2 cellular contexts compared by ENCODE assay signal in the genomic region with DNA sequence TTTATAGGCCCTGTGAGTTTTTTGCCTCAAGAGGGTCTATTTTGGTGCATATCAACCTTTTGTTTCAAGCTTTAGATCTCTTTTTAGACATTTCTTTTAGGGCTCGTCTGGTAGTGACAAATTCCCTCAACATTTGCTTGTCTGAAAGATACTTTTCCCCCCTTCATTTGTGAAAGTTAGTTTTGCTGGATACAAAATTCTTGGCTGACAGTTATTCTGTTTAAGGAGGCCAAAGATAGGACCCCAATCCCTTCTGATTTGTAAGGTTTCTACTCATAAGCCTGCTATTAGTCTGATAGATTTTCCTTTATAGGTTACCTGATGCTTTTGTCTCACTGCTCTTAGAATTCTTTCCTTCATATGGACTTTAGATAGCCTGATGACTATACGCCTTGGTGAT.
TF ChIP-seq lines count a peak whose summit lies in the region.

No MANE protein-coding gene starts in this region.

TF ChIP-seq in HEK293, 187 proteins besides CTCF, POLR2A, EP300 and RAD21:
- TF ChIP-seq, protein P1, sequence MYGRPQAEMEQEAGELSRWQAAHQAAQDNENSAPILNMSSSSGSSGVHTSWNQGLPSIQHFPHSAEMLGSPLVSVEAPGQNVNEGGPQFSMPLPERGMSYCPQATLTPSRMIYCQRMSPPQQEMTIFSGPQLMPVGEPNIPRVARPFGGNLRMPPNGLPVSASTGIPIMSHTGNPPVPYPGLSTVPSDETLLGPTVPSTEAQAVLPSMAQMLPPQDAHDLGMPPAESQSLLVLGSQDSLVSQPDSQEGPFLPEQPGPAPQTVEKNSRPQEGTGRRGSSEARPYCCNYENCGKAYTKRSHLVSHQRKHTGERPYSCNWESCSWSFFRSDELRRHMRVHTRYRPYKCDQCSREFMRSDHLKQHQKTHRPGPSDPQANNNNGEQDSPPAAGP (tag by site-specific recombination; IDR thresholded peaks at IDR 0.05): no peak
- peak; percentile 76 for TF ChIP-seq SETDB1 (IDR thresholded peaks at IDR 0.05; ENCODE audit: insufficient read length, low read length)

TF ChIP-seq in K562, 482 proteins besides CTCF, POLR2A, EP300 and RAD21 (continued from another document):
- TF ChIP-seq, protein P2, sequence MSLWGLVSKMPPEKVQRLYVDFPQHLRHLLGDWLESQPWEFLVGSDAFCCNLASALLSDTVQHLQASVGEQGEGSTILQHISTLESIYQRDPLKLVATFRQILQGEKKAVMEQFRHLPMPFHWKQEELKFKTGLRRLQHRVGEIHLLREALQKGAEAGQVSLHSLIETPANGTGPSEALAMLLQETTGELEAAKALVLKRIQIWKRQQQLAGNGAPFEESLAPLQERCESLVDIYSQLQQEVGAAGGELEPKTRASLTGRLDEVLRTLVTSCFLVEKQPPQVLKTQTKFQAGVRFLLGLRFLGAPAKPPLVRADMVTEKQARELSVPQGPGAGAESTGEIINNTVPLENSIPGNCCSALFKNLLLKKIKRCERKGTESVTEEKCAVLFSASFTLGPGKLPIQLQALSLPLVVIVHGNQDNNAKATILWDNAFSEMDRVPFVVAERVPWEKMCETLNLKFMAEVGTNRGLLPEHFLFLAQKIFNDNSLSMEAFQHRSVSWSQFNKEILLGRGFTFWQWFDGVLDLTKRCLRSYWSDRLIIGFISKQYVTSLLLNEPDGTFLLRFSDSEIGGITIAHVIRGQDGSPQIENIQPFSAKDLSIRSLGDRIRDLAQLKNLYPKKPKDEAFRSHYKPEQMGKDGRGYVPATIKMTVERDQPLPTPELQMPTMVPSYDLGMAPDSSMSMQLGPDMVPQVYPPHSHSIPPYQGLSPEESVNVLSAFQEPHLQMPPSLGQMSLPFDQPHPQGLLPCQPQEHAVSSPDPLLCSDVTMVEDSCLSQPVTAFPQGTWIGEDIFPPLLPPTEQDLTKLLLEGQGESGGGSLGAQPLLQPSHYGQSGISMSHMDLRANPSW (CRISPR knock-in tag; IDR thresholded peaks at IDR 0.05): no peak
